ENCODE assay signal across 15 cellular contexts in the genomic region with DNA sequence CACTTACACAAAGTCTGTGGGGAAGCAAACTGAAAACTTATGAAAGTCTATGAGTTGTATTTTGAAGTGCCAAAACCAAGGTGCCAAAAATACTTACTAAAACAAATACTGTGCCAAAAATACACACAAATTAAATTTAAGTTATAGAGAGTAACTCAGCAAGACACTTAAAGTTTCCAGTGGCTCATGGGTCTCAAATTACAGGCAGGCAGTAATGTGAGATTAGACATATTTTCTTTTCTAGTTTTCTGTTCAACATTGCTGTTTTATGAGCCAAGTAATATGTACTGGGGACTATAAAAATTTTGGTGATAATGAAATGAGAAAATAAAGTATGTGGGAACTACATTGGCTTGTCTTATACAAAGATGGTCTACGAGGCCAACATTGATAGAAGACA.
DNase-seq lines count a peak whose midpoint lies in the region; ATAC-seq and TF ChIP-seq lines count a peak whose summit lies in the region.
"Had no signal": no experiment of that assay in that cellular context is flagged by ENCODE, and none has a peak within 500 bp of the region (broad histone marks: within the 10 kb centered on the region; RNA-seq: fewer than 3 reads in every experiment).

No MANE protein-coding gene starts in this region.

- TF ChIP-seq CTCF in HEK293 (tag by site-specific recombination; IDR thresholded peaks at IDR 0.05), result no peak
- TF ChIP-seq CTCF in nephron (IDR thresholded peaks at IDR 0.05; ENCODE audit: unreplicated experiment in 3 of 3), result no peak

- no peak overlapping the region for H3K27ac ChIP-seq in HEK293 (ENCODE audit: extremely low read depth, low read depth, low read length)
- H3K27ac ChIP-seq: BLaER1 had no signal

- peaks cover 5% of the 10 kb centered on the region for H3K4me1 Mint-ChIP-seq in nephron
- H3K4me1 Mint-ChIP-seq: CD8-positive, alpha-beta memory T cell had no signal

- POLR2A ChIA-PET in HEK293 (lab: Yijun Ruan, JAX), result no interaction called here

- H3K9ac ChIP-seq in adipocyte (ENCODE audit: low read length), result no peak overlapping the region
- H3K9ac ChIP-seq: BLaER1 had no signal

- no peak overlapping the region for H3K4me3 Mint-ChIP-seq in nephron
- H3K4me3 Mint-ChIP-seq: CD8-positive, alpha-beta memory T cell had no signal

- H3K27me3 Mint-ChIP-seq in nephron (ENCODE audit: low read depth), result no peaks in the 10 kb centered on the region

- CTCF ChIA-PET in HEK293 (lab: Yijun Ruan, JAX), result no interaction called here

- H3K4me3 ChIP-seq in HEK293 (ENCODE audit: low read depth, low read length) (no peak overlapping the region), adipocyte (ENCODE audit: low read length) (no peak overlapping the region)
- H3K4me3 ChIP-seq: BLaER1, HAP-1 had no signal

- H3K36me3 ChIP-seq in HEK293 (ENCODE audit: control insufficient read depth in 2 of 2, insufficient read depth in 1 of 2, low read length in 2 of 2) (no peaks in the 10 kb centered on the region), adipocyte (ENCODE audit: control insufficient read depth, insufficient read depth, low read length, severe bottlenecking) (no peaks in the 10 kb centered on the region)
- H3K36me3 ChIP-seq: BLaER1, HAP-1 had no signal

- H3K9me3 ChIP-seq in HEK293 (ENCODE audit: control insufficient read depth, insufficient read depth, low read depth, low read length) (no peaks in the 10 kb centered on the region), adipocyte (ENCODE audit: control insufficient read depth, low read length) (peaks cover 5% of the 10 kb centered on the region)

- no peaks in the 10 kb centered on the region for H3K27me3 ChIP-seq in adipocyte (replicated peaks; ENCODE audit: control insufficient read depth, insufficient read depth, low read length)
- H3K27me3 ChIP-seq: BLaER1 had no signal

- H3K9me3 Mint-ChIP-seq in nephron, result peaks cover 29% of the 10 kb centered on the region

- H3K4me1 ChIP-seq in HEK293 (ENCODE audit: control insufficient read depth, insufficient read depth, low read length) (peaks cover 9% of the 10 kb centered on the region; the same call in 1 of the 2 replicates), adipocyte (ENCODE audit: control insufficient read depth, insufficient read depth, low read length) (peaks cover 11% of the 10 kb centered on the region)
- H3K4me1 ChIP-seq: BLaER1, Caco-2, HAP-1 had no signal

- DNase-seq in adipocyte (ENCODE audit: low read depth) (peak; percentile 55), dedifferentiated amniotic fluid mesenchymal stem cell (ENCODE audit: extremely low spot score) (peak; percentile 21), mesenteric fat pad (ENCODE audit: low spot score) (no peak), sciatic nerve (ENCODE audit: low spot score) (no peak)
- DNase-seq: 8988T; AML-193; Caco-2; CD8-positive, alpha-beta memory T cell; DND-41; GDM1 had no signal

- H3K27ac Mint-ChIP-seq in nephron, result peak overlapping the region in 2 of 3 experiments; percentile 29 to 39
- H3K27ac Mint-ChIP-seq: CD8-positive, alpha-beta memory T cell had no signal

- ATAC-seq in GM21515 (IDR thresholded peaks at IDR 0.05; ENCODE audit: unreplicated experiment), result no peak
- ATAC-seq in sciatic nerve, result no peak

- peaks cover 6% of the 10 kb centered on the region for H3K36me3 Mint-ChIP-seq in nephron (ENCODE audit: low read depth)
- H3K36me3 Mint-ChIP-seq: CD8-positive, alpha-beta memory T cell had no signal

- intact Hi-C loops in sciatic nerve (cut with DNase I), result no loop called here

TF ChIP-seq in HEK293, 187 proteins besides CTCF, POLR2A, EP300 and RAD21 (continues in another document):
- no peak for TF ChIP-seq ZNF335 (tag by site-specific recombination; conservative IDR thresholded peaks at IDR 0.05)
- TF ChIP-seq MYNN (tag by site-specific recombination; IDR thresholded peaks at IDR 0.05; ENCODE audit: borderline replicate concordance), result no peak
- TF ChIP-seq, protein P1, sequence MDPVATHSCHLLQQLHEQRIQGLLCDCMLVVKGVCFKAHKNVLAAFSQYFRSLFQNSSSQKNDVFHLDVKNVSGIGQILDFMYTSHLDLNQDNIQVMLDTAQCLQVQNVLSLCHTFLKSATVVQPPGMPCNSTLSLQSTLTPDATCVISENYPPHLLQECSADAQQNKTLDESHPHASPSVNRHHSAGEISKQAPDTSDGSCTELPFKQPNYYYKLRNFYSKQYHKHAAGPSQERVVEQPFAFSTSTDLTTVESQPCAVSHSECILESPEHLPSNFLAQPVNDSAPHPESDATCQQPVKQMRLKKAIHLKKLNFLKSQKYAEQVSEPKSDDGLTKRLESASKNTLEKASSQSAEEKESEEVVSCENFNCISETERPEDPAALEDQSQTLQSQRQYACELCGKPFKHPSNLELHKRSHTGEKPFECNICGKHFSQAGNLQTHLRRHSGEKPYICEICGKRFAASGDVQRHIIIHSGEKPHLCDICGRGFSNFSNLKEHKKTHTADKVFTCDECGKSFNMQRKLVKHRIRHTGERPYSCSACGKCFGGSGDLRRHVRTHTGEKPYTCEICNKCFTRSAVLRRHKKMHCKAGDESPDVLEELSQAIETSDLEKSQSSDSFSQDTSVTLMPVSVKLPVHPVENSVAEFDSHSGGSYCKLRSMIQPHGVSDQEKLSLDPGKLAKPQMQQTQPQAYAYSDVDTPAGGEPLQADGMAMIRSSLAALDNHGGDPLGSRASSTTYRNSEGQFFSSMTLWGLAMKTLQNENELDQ (tag by site-specific recombination; IDR thresholded peaks at IDR 0.05; ENCODE audit: low read depth), result no peak
- TF ChIP-seq ZNF132 (tag by site-specific recombination; IDR thresholded peaks at IDR 0.05; ENCODE audit: borderline replicate concordance), result no peak
- TF ChIP-seq ZBTB8A (tag by site-specific recombination; IDR thresholded peaks at IDR 0.05), result 0 out of 2 replicates have a peak, but pooled peaks have one; percentile 12
- no peak for TF ChIP-seq ZFHX2 (tag by site-specific recombination; conservative IDR thresholded peaks at IDR 0.05)
- TF ChIP-seq IKZF3 (tag by site-specific recombination; IDR thresholded peaks at IDR 0.05), result peak; percentile 61; the same call in 1 of the 2 replicates
- TF ChIP-seq GFI1B (tag by site-specific recombination; IDR thresholded peaks at IDR 0.05), result no peak
- TF ChIP-seq ZFP3 (tag by site-specific recombination; IDR thresholded peaks at IDR 0.05; ENCODE audit: low read depth), result no peak
- TF ChIP-seq, protein P2, sequence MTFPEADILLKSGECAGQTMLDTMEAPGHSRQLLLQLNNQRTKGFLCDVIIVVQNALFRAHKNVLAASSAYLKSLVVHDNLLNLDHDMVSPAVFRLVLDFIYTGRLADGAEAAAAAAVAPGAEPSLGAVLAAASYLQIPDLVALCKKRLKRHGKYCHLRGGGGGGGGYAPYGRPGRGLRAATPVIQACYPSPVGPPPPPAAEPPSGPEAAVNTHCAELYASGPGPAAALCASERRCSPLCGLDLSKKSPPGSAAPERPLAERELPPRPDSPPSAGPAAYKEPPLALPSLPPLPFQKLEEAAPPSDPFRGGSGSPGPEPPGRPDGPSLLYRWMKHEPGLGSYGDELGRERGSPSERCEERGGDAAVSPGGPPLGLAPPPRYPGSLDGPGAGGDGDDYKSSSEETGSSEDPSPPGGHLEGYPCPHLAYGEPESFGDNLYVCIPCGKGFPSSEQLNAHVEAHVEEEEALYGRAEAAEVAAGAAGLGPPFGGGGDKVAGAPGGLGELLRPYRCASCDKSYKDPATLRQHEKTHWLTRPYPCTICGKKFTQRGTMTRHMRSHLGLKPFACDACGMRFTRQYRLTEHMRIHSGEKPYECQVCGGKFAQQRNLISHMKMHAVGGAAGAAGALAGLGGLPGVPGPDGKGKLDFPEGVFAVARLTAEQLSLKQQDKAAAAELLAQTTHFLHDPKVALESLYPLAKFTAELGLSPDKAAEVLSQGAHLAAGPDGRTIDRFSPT (tag by site-specific recombination; IDR thresholded peaks at IDR 0.05), result peak; percentile 45; the same call in 1 of the 2 replicates
- TF ChIP-seq, protein P3, sequence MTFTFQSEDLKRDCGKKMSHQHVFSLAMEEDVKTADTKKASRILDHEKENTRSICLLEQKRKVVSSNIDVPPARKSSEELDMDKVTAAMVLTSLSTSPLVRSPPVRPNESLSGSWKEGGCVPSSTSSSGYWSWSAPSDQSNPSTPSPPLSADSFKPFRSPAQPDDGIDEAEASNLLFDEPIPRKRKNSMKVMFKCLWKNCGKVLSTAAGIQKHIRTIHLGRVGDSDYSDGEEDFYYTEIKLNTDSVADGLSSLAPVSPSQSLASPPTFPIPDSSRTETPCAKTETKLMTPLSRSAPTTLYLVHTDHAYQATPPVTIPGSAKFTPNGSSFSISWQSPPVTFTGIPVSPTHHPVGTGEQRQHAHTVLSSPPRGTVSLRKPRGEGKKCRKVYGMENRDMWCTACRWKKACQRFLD (tag by site-specific recombination; IDR thresholded peaks at IDR 0.05), result no peak
- TF ChIP-seq ZNF768 (tag by site-specific recombination; IDR thresholded peaks at IDR 0.05), result no peak
- no peak for TF ChIP-seq ZNF585B (tag by site-specific recombination; IDR thresholded peaks at IDR 0.05)
- TF ChIP-seq ZNF843 (tag by site-specific recombination; IDR thresholded peaks at IDR 0.05), result peak; percentile 90
- no peak for TF ChIP-seq ZNF473 (tag by site-specific recombination; IDR thresholded peaks at IDR 0.05)
- TF ChIP-seq, protein P4, sequence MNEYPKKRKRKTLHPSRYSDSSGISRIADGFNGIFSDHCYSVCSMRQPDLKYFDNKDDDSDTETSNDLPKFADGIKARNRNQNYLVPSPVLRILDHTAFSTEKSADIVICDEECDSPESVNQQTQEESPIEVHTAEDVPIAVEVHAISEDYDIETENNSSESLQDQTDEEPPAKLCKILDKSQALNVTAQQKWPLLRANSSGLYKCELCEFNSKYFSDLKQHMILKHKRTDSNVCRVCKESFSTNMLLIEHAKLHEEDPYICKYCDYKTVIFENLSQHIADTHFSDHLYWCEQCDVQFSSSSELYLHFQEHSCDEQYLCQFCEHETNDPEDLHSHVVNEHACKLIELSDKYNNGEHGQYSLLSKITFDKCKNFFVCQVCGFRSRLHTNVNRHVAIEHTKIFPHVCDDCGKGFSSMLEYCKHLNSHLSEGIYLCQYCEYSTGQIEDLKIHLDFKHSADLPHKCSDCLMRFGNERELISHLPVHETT (tag by site-specific recombination; IDR thresholded peaks at IDR 0.05), result no peak
- TF ChIP-seq ZNF416 (tag by site-specific recombination; IDR thresholded peaks at IDR 0.05), result no peak
- TF ChIP-seq, protein P5, sequence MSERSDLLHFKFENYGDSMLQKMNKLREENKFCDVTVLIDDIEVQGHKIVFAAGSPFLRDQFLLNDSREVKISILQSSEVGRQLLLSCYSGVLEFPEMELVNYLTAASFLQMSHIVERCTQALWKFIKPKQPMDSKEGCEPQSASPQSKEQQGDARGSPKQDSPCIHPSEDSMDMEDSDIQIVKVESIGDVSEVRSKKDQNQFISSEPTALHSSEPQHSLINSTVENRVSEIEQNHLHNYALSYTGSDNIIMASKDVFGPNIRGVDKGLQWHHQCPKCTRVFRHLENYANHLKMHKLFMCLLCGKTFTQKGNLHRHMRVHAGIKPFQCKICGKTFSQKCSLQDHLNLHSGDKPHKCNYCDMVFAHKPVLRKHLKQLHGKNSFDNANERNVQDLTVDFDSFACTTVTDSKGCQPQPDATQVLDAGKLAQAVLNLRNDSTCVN (tag by site-specific recombination; optimal IDR thresholded peaks at IDR 0.05), result no peak

Comparison
In these comparisons a context has a peak if more than half of its experiments do, and no peak if none do; other contexts are left out.
1. DNase-seq: peak in adipocyte (single experiment) and dedifferentiated amniotic fluid mesenchymal stem cell (single experiment); none in mesenteric fat pad (single experiment) and sciatic nerve (single experiment).